Comparison of ENCODE assay signal across 14 cellular contexts in the genomic region with DNA sequence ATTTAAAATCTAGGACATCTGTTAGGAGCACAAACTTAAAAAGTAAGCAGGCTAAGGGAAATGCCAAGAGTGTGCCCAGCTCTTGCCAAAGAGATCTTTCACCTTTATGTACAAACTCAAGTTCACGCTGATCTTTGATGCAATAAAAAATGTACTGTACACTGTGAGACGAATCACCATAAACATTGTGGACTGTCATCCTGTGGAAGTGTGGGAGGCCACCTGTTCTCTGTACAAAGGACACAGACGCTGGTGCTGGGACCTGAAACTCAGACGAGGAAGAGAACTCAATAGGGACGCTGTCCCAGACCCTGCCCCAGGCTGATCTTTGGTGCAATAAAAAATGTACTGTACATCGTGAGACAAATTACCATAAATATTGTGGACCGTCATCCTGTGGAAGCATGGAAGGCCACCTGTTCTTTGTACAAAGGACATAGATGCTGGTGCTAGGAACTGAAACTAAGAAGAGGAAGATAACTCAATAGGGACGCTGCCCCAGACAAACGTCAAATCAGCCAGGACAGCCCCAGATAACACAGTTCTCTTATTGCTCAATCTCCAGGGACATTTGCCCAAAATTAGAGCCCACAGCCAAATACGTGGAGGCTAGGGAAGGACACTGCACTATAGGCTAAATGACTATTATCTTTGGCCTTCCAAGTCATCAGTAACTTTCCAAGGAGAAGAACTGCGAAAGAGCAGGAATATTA.
DNase-seq lines count a peak whose midpoint lies in the region; ATAC-seq and TF ChIP-seq lines count a peak whose summit lies in the region.
"Had no signal": no experiment of that assay in that cellular context is flagged by ENCODE, and none has a peak within 500 bp of the region (broad histone marks: within the 10 kb centered on the region; RNA-seq: fewer than 3 reads in every experiment).

No MANE protein-coding gene starts in this region.

- peak; percentile 20 for DNase-seq in SK-N-SH
- peak; percentile 37 for DNase-seq in SIG-M5 (lab: John Stamatoyannopoulos, UW)
- DNase-seq in hippocampal formation (lab: John Stamatoyannopoulos, UW): peak; percentile 43 to 53
- DNase-seq in HAP-1 (ENCODE audit: low spot score in 2 of 2): no peak
- DNase-seq in activated CD8-positive, alpha-beta memory T cell treated with anti-CD3 and anti-CD28 coated beads, Interleukin-2, amount 10 ng/mL, durations not matched to agents 7 days and 5 days: no peak
- DNase-seq: cerebellar nuclear complex, PC-9, testis had no signal

- WGBS in SK-N-SH (ENCODE audit: low lambda C conversion rate): 77% methylated on average over 11 of the region's 11 CpGs

- no peak overlapping the region for H3K27ac Mint-ChIP-seq in activated CD8-positive, alpha-beta memory T cell treated with anti-CD3 and anti-CD28 coated beads, Interleukin-2, amount 10 ng/mL, durations not matched to agents 7 days and 5 days
- H3K27ac Mint-ChIP-seq: activated T-helper 2 cell treated with anti-CD3 and anti-CD28 coated beads, Interferon-gamma antibody, Interleukin-2, Interleukin-4, amounts not matched to agents 10 μg/mL and 5 μg/mL and 100 μg/mL, durations not matched to agents 14 hours and 24 hours and 36 hours had no signal

- H3K36me3 Mint-ChIP-seq in activated CD8-positive, alpha-beta memory T cell treated with anti-CD3 and anti-CD28 coated beads, Interleukin-2, amount 10 ng/mL, durations not matched to agents 7 days and 5 days: no peaks in the 10 kb centered on the region

- peaks cover 22% of the 10 kb centered on the region for H3K27me3 Mint-ChIP-seq in activated CD8-positive, alpha-beta memory T cell treated with anti-CD3 and anti-CD28 coated beads, Interleukin-2, amount 10 ng/mL, durations not matched to agents 7 days and 5 days

- H3K4me1 Mint-ChIP-seq in activated CD8-positive, alpha-beta memory T cell treated with anti-CD3 and anti-CD28 coated beads, Interleukin-2, amount 10 ng/mL, durations not matched to agents 7 days and 5 days: peaks cover 15% of the 10 kb centered on the region

- H4K20me1 ChIP-seq in SK-N-SH (ENCODE audit: insufficient read depth): no peaks in the 10 kb centered on the region

- H3K36me3 ChIP-seq in SK-N-SH (replicated peaks in 1 of 2; ENCODE audit: control insufficient read depth in 1 of 2, insufficient read depth in 2 of 2, low read length in 1 of 2): no peaks in the 10 kb centered on the region
- no peaks in the 10 kb centered on the region for H3K36me3 ChIP-seq in HAP-1 (replicated peaks)

- no peak overlapping the region for H2AFZ ChIP-seq in SK-N-SH (ENCODE audit: low read depth)
- H2AFZ ChIP-seq: PC-9 had no signal

- in situ Hi-C loops in HAP-1 (cut with MboI; ENCODE audit: low sequenced_read_pairs): no loop called here

- no peaks in the 10 kb centered on the region for H3K27me3 ChIP-seq in SK-N-SH (ENCODE audit: insufficient read depth)
- H3K27me3 ChIP-seq in HAP-1 (ENCODE audit: low read depth): no peaks in the 10 kb centered on the region
- H3K27me3 ChIP-seq: testis had no signal

- TF ChIP-seq CTCF in SK-N-SH (IDR thresholded peaks at IDR 0.05): no peak

- TF ChIP-seq RAD21 in SK-N-SH (IDR thresholded peaks at IDR 0.05; ENCODE audit: low read length): no peak

- H3K9ac ChIP-seq in SK-N-SH: no peak overlapping the region

- H3K4me3 Mint-ChIP-seq in activated CD8-positive, alpha-beta memory T cell treated with anti-CD3 and anti-CD28 coated beads, Interleukin-2, amount 10 ng/mL, durations not matched to agents 7 days and 5 days: no peak overlapping the region

- no peak for ATAC-seq in SK-N-SH treated with all-trans-retinoic acid at 6 μM for 48 hours
- no peak for ATAC-seq in HG02938 (IDR thresholded peaks at IDR 0.05; ENCODE audit: unreplicated experiment)
- ATAC-seq in activated CD8-positive, alpha-beta memory T cell treated with anti-CD3 and anti-CD28 coated beads, Interleukin-2, amount 10 ng/mL, durations not matched to agents 7 days and 5 days: no peak
- ATAC-seq: activated CD4-positive, CD25-positive, alpha-beta regulatory T cell treated with anti-CD3 and anti-CD28 coated beads, Interleukin-2, amount 50 U/mL, for 24 hours had no signal

- no peaks in the 10 kb centered on the region for H3K9me2 ChIP-seq in SK-N-SH

- no peaks in the 10 kb centered on the region for H3K79me2 ChIP-seq in SK-N-SH (ENCODE audit: insufficient read depth)

- no peaks in the 10 kb centered on the region for H3F3A ChIP-seq in SK-N-SH (replicated peaks; ENCODE audit: insufficient read depth)

- H3K27ac ChIP-seq in SK-N-SH (ENCODE audit: low read depth in 2 of 2, low read length in 1 of 2) (no peak overlapping the region), temporal lobe (ENCODE audit: low read depth, low read length) (peak overlapping the region; percentile 77)
- H3K27ac ChIP-seq: 22Rv1, PC-9 had no signal

- peaks cover 3% of the 10 kb centered on the region for H3K9me3 Mint-ChIP-seq in activated CD8-positive, alpha-beta memory T cell treated with anti-CD3 and anti-CD28 coated beads, Interleukin-2, amount 10 ng/mL, durations not matched to agents 7 days and 5 days (ENCODE audit: low read depth)

- POLR2A ChIA-PET in SK-N-SH (lab: Yijun Ruan, JAX): no interaction called here

- CTCF ChIA-PET in SK-N-SH (lab: Yijun Ruan, JAX): interaction anchor here (1.8 kb wide), 1 partner anchor 10 kb away, joined by 6 read pairs; no protein-coding TSS in a partner anchor
- CTCF ChIA-PET in activated CD8-positive, alpha-beta memory T cell treated with anti-CD3 and anti-CD28 coated beads, Interleukin-2, amount 10 ng/mL, durations not matched to agents 7 days and 5 days (lab: Charles Lee): no interaction called here

- no peak overlapping the region for H3K4me3 ChIP-seq in SK-N-SH (ENCODE audit: low read depth in 2 of 2, low read length in 1 of 2)
- H3K4me3 ChIP-seq in HAP-1: no peak overlapping the region
- H3K4me3 ChIP-seq: PC-9, testis had no signal

- no peak overlapping the region for H3K4me2 ChIP-seq in SK-N-SH
- H3K4me2 ChIP-seq: PC-9 had no signal

- peaks cover 4% of the 10 kb centered on the region in 2 experiments; a peak in 2 of 4 replicates for H3K4me1 ChIP-seq in SK-N-SH (ENCODE audit: control insufficient read depth in 1 of 2, insufficient read depth in 2 of 2, low read depth in 1 of 2, low read length in 1 of 2)
- no peaks in the 10 kb centered on the region for H3K4me1 ChIP-seq in HAP-1
- H3K4me1 ChIP-seq: testis had no signal

- TF ChIP-seq EP300 in SK-N-SH (IDR thresholded peaks at IDR 0.05; ENCODE audit: borderline replicate concordance in 1 of 2, low read depth in 1 of 2, low read length in 1 of 2): no peak

- H3K9me3 ChIP-seq in SK-N-SH (no peaks in the 10 kb centered on the region), HAP-1 (no peaks in the 10 kb centered on the region)
- H3K9me3 ChIP-seq: testis had no signal

TF ChIP-seq in SK-N-SH, 30 proteins besides CTCF, POLR2A, EP300 and RAD21:
- no peak for TF ChIP-seq NRF1 (IDR thresholded peaks at IDR 0.05; ENCODE audit: low read depth, low read length)

TF ChIP-seq in SK-N-SH treated with all-trans-retinoic acid at 6 μM for 48 hours, 23 proteins besides CTCF, POLR2A, EP300 and RAD21 (continues in another document):
- TF ChIP-seq ZNF70 (CRISPR knock-in tag; IDR thresholded peaks at IDR 0.05) (no peak), SNAI2 (CRISPR knock-in tag; IDR thresholded peaks at IDR 0.05) (no peak), PPARA (CRISPR knock-in tag; IDR thresholded peaks at IDR 0.05; ENCODE audit: borderline replicate concordance) (no peak), ZNF565 (CRISPR knock-in tag; conservative IDR thresholded peaks at IDR 0.05; ENCODE audit: low read depth) (no peak), BACH2 (CRISPR knock-in tag; IDR thresholded peaks at IDR 0.05; ENCODE audit: borderline replicate concordance) (no peak), ARNTL (CRISPR knock-in tag; IDR thresholded peaks at IDR 0.05; ENCODE audit: borderline replicate concordance, low read depth) (no peak), OSR1 (CRISPR knock-in tag; IDR thresholded peaks at IDR 0.05) (no peak), ZFP30 (CRISPR knock-in tag; IDR thresholded peaks at IDR 0.05) (no peak), ZC3H10 (CRISPR knock-in tag; IDR thresholded peaks at IDR 0.05) (no peak), ESRRG (CRISPR knock-in tag; IDR thresholded peaks at IDR 0.05) (no peak), RARB (CRISPR knock-in tag; IDR thresholded peaks at IDR 0.05) (no peak), ZNF8 (CRISPR knock-in tag; IDR thresholded peaks at IDR 0.05) (no peak)
- TF ChIP-seq, protein P1, sequence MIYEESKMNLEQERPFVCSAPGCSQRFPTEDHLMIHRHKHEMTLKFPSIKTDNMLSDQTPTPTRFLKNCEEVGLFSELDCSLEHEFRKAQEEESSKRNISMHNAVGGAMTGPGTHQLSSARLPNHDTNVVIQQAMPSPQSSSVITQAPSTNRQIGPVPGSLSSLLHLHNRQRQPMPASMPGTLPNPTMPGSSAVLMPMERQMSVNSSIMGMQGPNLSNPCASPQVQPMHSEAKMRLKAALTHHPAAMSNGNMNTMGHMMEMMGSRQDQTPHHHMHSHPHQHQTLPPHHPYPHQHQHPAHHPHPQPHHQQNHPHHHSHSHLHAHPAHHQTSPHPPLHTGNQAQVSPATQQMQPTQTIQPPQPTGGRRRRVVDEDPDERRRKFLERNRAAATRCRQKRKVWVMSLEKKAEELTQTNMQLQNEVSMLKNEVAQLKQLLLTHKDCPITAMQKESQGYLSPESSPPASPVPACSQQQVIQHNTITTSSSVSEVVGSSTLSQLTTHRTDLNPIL (CRISPR knock-in tag; IDR thresholded peaks at IDR 0.05; ENCODE audit: low read depth): no peak
- TF ChIP-seq, protein P2, sequence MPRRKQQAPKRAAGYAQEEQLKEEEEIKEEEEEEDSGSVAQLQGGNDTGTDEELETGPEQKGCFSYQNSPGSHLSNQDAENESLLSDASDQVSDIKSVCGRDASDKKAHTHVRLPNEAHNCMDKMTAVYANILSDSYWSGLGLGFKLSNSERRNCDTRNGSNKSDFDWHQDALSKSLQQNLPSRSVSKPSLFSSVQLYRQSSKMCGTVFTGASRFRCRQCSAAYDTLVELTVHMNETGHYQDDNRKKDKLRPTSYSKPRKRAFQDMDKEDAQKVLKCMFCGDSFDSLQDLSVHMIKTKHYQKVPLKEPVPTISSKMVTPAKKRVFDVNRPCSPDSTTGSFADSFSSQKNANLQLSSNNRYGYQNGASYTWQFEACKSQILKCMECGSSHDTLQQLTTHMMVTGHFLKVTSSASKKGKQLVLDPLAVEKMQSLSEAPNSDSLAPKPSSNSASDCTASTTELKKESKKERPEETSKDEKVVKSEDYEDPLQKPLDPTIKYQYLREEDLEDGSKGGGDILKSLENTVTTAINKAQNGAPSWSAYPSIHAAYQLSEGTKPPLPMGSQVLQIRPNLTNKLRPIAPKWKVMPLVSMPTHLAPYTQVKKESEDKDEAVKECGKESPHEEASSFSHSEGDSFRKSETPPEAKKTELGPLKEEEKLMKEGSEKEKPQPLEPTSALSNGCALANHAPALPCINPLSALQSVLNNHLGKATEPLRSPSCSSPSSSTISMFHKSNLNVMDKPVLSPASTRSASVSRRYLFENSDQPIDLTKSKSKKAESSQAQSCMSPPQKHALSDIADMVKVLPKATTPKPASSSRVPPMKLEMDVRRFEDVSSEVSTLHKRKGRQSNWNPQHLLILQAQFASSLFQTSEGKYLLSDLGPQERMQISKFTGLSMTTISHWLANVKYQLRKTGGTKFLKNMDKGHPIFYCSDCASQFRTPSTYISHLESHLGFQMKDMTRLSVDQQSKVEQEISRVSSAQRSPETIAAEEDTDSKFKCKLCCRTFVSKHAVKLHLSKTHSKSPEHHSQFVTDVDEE (CRISPR knock-in tag; IDR thresholded peaks at IDR 0.05): no peak

Comparison
In these comparisons a context has a peak if more than half of its experiments do, and no peak if none do; other contexts are left out.
1. DNase-seq: peak in SK-N-SH (single experiment), SIG-M5 (single experiment) and hippocampal formation (2 of 2); none in HAP-1 (0 of 2) and activated CD8-positive, alpha-beta memory T cell treated with anti-CD3 and anti-CD28 coated beads, Interleukin-2, amount 10 ng/mL, durations not matched to agents 7 days and 5 days (single experiment).